In the genomic region with DNA sequence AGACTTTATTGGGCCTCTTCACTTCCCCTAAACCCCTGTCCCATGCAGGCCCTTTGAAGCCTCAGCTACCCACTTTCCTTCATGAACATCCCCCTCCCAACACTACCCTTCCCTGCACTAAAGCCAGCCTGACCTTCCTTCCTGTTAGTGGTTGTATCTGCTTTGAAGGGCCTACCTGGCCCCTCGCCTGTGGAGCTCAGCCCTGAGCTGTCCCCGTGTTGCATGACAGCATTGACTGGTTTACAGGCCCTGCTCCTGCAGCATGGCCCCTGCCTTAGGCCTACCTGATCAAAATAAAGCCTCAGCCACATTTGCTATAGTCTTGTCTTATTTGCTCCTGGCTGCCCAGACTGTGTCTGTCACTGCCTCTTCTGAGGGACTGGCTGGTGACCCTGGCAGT, we compare ENCODE assay signal across 24 cellular contexts. TPM values are rescaled to one million over a fixed set of nuclear protein-coding genes. Genes with fewer than 3 reads are reported as not detected.
DNase-seq lines count a peak whose midpoint lies in the region; ATAC-seq and TF ChIP-seq lines count a peak whose summit lies in the region.
"Had no signal": no experiment of that assay in that cellular context is flagged by ENCODE, and none has a peak within 500 bp of the region (broad histone marks: within the 10 kb centered on the region; RNA-seq: fewer than 3 reads in every experiment).

No MANE protein-coding gene starts in this region.

- no peak overlapping the region for H3K9ac ChIP-seq in BLaER1 treated with 17β-estradiol and CSF1 and Interleukin-3, amounts not matched to agents 10 nM and 100 nM

- H3K4me2 ChIP-seq in BLaER1 treated with 17β-estradiol and CSF1 and Interleukin-3, amounts not matched to agents 10 nM and 100 nM = peak overlapping the region in 7 of 11 experiments; percentile 7 to 97 (median 81); a peak in 10 of 22 replicates

- DNase-seq in A673 (ENCODE audit: low spot score) = peak; percentile 0
- peak; percentile 1 for DNase-seq in medulla oblongata (ENCODE audit: extremely low spot score)
- DNase-seq in stimulated activated CD4-positive, alpha-beta T cell treated with anti-CD3 and anti-CD28 coated beads, Interleukin-1b, Interleukin-23, amount 100 ng/mL, for 48 hours = no peak
- DNase-seq: ACHN; CD4-positive, CD25-positive, alpha-beta regulatory T cell; DMS153; DND-41; H9; KBM-7; MG63; NCI-H1105 treated with DMSO at 0.1 percent for 48 hours; NCI-H146; NCI-H1930; NCI-H446 treated with DMSO at 0.1 percent for 48 hours; NCI-H526; NCI-H82; SHP77 had no signal

- no peaks in the 10 kb centered on the region for H3K9me3 ChIP-seq in A673 (ENCODE audit: low read depth, low read length, poor library complexity, severe bottlenecking)
- no peaks in the 10 kb centered on the region for H3K9me3 ChIP-seq in BLaER1 treated with 17β-estradiol and CSF1 and Interleukin-3, amounts not matched to agents 10 nM and 100 nM (replicated peaks in 1 of 11)
- H3K9me3 ChIP-seq: MG63 had no signal

- POLR2A ChIA-PET in A673 (lab: Charles Lee; ENCODE audit: low non-redundant PET) = no interaction called here

- peaks cover 40% of the 10 kb centered on the region for H3K36me3 ChIP-seq in A673 (ENCODE audit: insufficient read depth, low read length, poor library complexity, severe bottlenecking)
- H3K36me3 ChIP-seq in BLaER1 treated with 17β-estradiol and CSF1 and Interleukin-3, amounts not matched to agents 10 nM and 100 nM = peaks cover 0 to 16% (median 0%) of the 10 kb centered on the region in 11 experiments; a peak in 3 of 22 replicates

- no peaks in the 10 kb centered on the region for H3K27me3 ChIP-seq in A673 (replicated peaks; ENCODE audit: insufficient read depth, low read depth, low read length, poor library complexity)
- H3K27me3 ChIP-seq in BLaER1 treated with 17β-estradiol and CSF1 and Interleukin-3, amounts not matched to agents 10 nM and 100 nM = no peaks in the 10 kb centered on the region
- H3K27me3 ChIP-seq: MG63 had no signal

- CTCF ChIA-PET in A673 (lab: Charles Lee) = no interaction called here

- no TSS peak for BruUV-seq in A673 (replicated peaks; lab: Mats Ljungman, UMichigan)

- no peak overlapping the region for H3K4me3 ChIP-seq in A673 (ENCODE audit: low read depth, low read length, poor library complexity, severe bottlenecking)
- no peak overlapping the region for H3K4me3 ChIP-seq in BLaER1 treated with 17β-estradiol and CSF1 and Interleukin-3, amounts not matched to agents 10 nM and 100 nM
- H3K4me3 ChIP-seq: MG63 had no signal

- no peaks in the 10 kb centered on the region for H3K4me1 ChIP-seq in A673 (ENCODE audit: insufficient read depth, low read length, poor library complexity, severe bottlenecking)
- H3K4me1 ChIP-seq in BLaER1 treated with 17β-estradiol and CSF1 and Interleukin-3, amounts not matched to agents 10 nM and 100 nM = peaks cover 35 to 67% (median 61%) of the 10 kb centered on the region in 10 experiments

- H3K27ac ChIP-seq in A673 (ENCODE audit: low read depth, low read length, poor library complexity, severe bottlenecking) (no peak overlapping the region), cingulate gyrus (ENCODE audit: low read depth, low read length) (peak overlapping the region; percentile 60)
- 0 out of 22 replicates have a peak overlapping the region, but pooled peaks of 1 of the 11 experiments have one; percentile 5 for H3K27ac ChIP-seq in BLaER1 treated with 17β-estradiol and CSF1 and Interleukin-3, amounts not matched to agents 10 nM and 100 nM
- H3K27ac ChIP-seq: RWPE1 had no signal

- TF ChIP-seq CTCF in A673 (conservative IDR thresholded peaks at IDR 0.05; ENCODE audit: low read depth, low read length) = no peak

- no peak for ATAC-seq in GM19328 (IDR thresholded peaks at IDR 0.05; ENCODE audit: unreplicated experiment)
- ATAC-seq in HG03097 (IDR thresholded peaks at IDR 0.05; ENCODE audit: low FRiP score, unreplicated experiment) = no peak

- intact Hi-C loops in A673 (cut with micrococcal nuclease; ENCODE audit: unreplicated experiment) = no loop called here

- peaks cover 0 to 5% (median 0%) of the 10 kb centered on the region in 11 experiments; a peak in 1 of 22 replicates for H4K20me1 ChIP-seq in BLaER1 treated with 17β-estradiol and CSF1 and Interleukin-3, amounts not matched to agents 10 nM and 100 nM

RNA-seq across cellular contexts. Expression of gene GSTM4, which starts 5.5 kb away (rescaled TPM):
- total RNA-seq in A673 (2021) = 173 and 188 TPM in 2 replicates

RNA-seq across cellular contexts. Expression of gene GSTM2, which starts 6.5 kb away (rescaled TPM):
- 47.3 and 62.2 TPM in 2 replicates for total RNA-seq in A673 (2021)

RNA-seq across cellular contexts. Expression of gene GSTM1, which starts 26.2 kb away (rescaled TPM):
- total RNA-seq in A673 (2021) = 166 TPM in 2 replicates
- total RNA-seq: SK-MEL-5 had no signal

RNA-seq across cellular contexts. Expression of gene AMPD2, which starts 41.8 kb away (rescaled TPM):
- total RNA-seq in A673 (2021) = 119 and 132 TPM in 2 replicates

RNA-seq across cellular contexts. Expression of gene GNAT2, which starts 42.0 kb away (rescaled TPM):
- total RNA-seq in A673 (2021) = not detected in 2 replicates
- total RNA-seq: CD4-positive, CD25-positive, alpha-beta regulatory T cell; LHCN-M2 had no signal
